ENCODE assay signal across 1 cellular context in genomic region chr6:36229223-36229622, GRCh38.
TF ChIP-seq lines count a peak whose summit lies in the region.

No MANE protein-coding gene starts in this region.

TF ChIP-seq in H1, 55 proteins besides CTCF, POLR2A, EP300 and RAD21:
- TF ChIP-seq HDAC2 (IDR thresholded peaks at IDR 0.05; ENCODE audit: borderline replicate concordance in 1 of 2, low read depth in 2 of 2, low read length in 2 of 2) = no peak
- no peak for TF ChIP-seq TEAD4 (IDR thresholded peaks at IDR 0.05; ENCODE audit: low read depth, low read length)
- TF ChIP-seq ASH2L (IDR thresholded peaks at IDR 0.05; ENCODE audit: low read length) = no peak
- no peak for TF ChIP-seq JUN (IDR thresholded peaks at IDR 0.05; ENCODE audit: low read depth, low read length)
- no peak for TF ChIP-seq SIN3A (conservative IDR thresholded peaks at IDR 0.05 in 1 of 2, IDR thresholded peaks at IDR 0.05 in 1 of 2; ENCODE audit: low read depth in 1 of 2, low read length in 2 of 2)
- no peak for TF ChIP-seq ATF2 (IDR thresholded peaks at IDR 0.05; ENCODE audit: low read length)
- no peak for TF ChIP-seq EZH2 (IDR thresholded peaks at IDR 0.05; ENCODE audit: low read depth, low read length, severe bottlenecking)
